8 cellular contexts compared by ENCODE assay signal in the genomic region with DNA sequence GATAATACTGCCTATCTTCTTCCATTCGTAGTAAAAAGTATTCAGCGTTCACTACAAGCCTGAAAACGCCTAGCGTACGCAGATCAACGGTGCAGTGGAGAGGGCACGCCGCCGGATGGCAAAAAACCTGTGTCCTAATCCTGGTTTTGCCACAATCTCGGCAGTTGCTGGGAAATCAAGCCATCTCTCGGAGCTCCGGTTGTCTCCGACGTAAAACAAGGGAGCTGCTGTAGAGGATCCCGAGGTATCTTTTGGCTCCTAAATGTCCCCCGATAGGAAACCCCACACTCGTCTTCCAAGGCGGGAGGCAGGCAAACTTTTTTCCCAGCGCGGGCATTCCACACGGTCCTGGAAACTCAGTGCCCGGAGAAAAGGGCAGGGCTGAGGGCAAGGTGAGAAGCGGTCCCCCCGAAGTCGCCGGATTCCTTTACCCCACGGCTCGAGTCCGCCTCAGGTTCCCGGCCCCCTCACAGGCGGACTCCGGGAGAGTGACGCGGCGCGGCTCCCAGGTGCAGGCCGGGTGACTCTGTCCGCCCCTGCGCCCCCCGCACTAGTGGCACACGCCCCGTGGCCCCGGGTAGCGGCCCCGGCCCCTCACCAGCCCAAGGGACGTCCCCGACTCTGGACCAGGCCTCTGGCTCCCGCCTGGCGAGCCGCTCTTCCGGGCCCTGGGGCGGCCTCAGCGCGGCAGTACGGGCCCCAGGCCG. TPM values are rescaled to one million over a fixed set of nuclear protein-coding genes. Genes with fewer than 3 reads are reported as not detected.
DNase-seq lines count a peak whose midpoint lies in the region; ATAC-seq and TF ChIP-seq lines count a peak whose summit lies in the region.

No MANE protein-coding gene starts in this region.

- no peak for TF ChIP-seq CTCF in GM13976 (IDR thresholded peaks at IDR 0.05; ENCODE audit: borderline replicate concordance, control extremely low read depth, extremely low read depth, insufficient read depth, missing control alignments)
- no peak for TF ChIP-seq CTCF in SU-DHL-6 (IDR thresholded peaks at IDR 0.05; ENCODE audit: insufficient read depth, low read length, poor library complexity, severe bottlenecking)
- peak in 4 of 7 experiments; percentile 22 to 36 (median 26) for TF ChIP-seq CTCF in body of pancreas (IDR thresholded peaks at IDR 0.05)

- H3K4me2 ChIP-seq in SU-DHL-6 (ENCODE audit: low read depth, low read length, poor library complexity, severe bottlenecking): peak overlapping the region; percentile 76

- H3K9ac ChIP-seq in SU-DHL-6 (ENCODE audit: low read length): peak overlapping the region; percentile 89

- TF ChIP-seq POLR2A in body of pancreas (IDR thresholded peaks at IDR 0.05): no peak

- 0 to 1% methylated on average over 13 to 40 of the region's 56 CpGs for WGBS in body of pancreas, 2 donors

- H3K4me1 ChIP-seq in body of pancreas: peaks cover 36% of the 10 kb centered on the region

- no peaks in the 10 kb centered on the region for H4K20me1 ChIP-seq in SU-DHL-6 (ENCODE audit: low read depth, low read length)

- DNase-seq in GM13976 (ENCODE audit: low spot score) (peak; percentile 43), body of pancreas (peak; percentile 37 to 54 (median 48)), skeletal muscle cell (ENCODE audit: low read depth) (no peak)

- in situ Hi-C loops in GM13976 (cut with MboI; ENCODE audit: low sequenced_read_pairs, unreplicated experiment): loop anchor here (10.0 kb wide), 1 partner anchor 58 kb away; no protein-coding TSS in a partner anchor

- H3K9me3 ChIP-seq in SU-DHL-6 (ENCODE audit: insufficient read depth, low read length) (no peaks in the 10 kb centered on the region), body of pancreas (no peaks in the 10 kb centered on the region), iPS-18c (ENCODE audit: control insufficient read depth, insufficient read depth, low read length) (peaks cover 4% of the 10 kb centered on the region)

- intact Hi-C loops in body of pancreas (cut with DNase I): loop anchor here (5.0 kb wide), 1 partner anchor 56 kb away; no protein-coding TSS in a partner anchor

- no peaks in the 10 kb centered on the region for H3K27me3 ChIP-seq in SU-DHL-6 (ENCODE audit: low read length)
- no peaks in the 10 kb centered on the region for H3K27me3 ChIP-seq in body of pancreas

- H3K36me3 ChIP-seq in SU-DHL-6 (ENCODE audit: low read length): no peaks in the 10 kb centered on the region
- no peaks in the 10 kb centered on the region for H3K36me3 ChIP-seq in body of pancreas (replicated peaks in 1 of 2; ENCODE audit: insufficient read depth in 1 of 2, low read depth in 2 of 2)

- peak overlapping the region; percentile 94 for H2AFZ ChIP-seq in SU-DHL-6 (ENCODE audit: low read depth, low read length, severe bottlenecking)

- H3F3A ChIP-seq in SU-DHL-6 (ENCODE audit: insufficient read depth): no peaks in the 10 kb centered on the region; the same call in 1 of the 2 replicates

- peak overlapping the region; percentile 80 for H3K4me3 ChIP-seq in SU-DHL-6 (ENCODE audit: insufficient read depth, low read length, poor library complexity, severe bottlenecking)
- peak overlapping the region; percentile 62 to 94 for H3K4me3 ChIP-seq in body of pancreas
- peak overlapping the region; percentile 97 for H3K4me3 ChIP-seq in iPS-18c (ENCODE audit: insufficient read depth, low read depth, low read length)
- peak overlapping the region; percentile 88 for H3K4me3 ChIP-seq in skeletal muscle cell (ENCODE audit: low read depth, low read length)

- no peaks in the 10 kb centered on the region for H3K9me2 ChIP-seq in SU-DHL-6 (replicated peaks; ENCODE audit: insufficient read depth, low read length)

- peaks cover 49% of the 10 kb centered on the region for H3K79me2 ChIP-seq in SU-DHL-6 (ENCODE audit: insufficient read depth, low read length)

- ATAC-seq in HG03108 (IDR thresholded peaks at IDR 0.05; ENCODE audit: unreplicated experiment): peak; percentile 35
- peak; percentile 23 for ATAC-seq in body of pancreas
- no peak for ATAC-seq in GM21825 (IDR thresholded peaks at IDR 0.05; ENCODE audit: unreplicated experiment)
- no peak for ATAC-seq in GM19035 (IDR thresholded peaks at IDR 0.05; ENCODE audit: unreplicated experiment)

- peak overlapping the region; percentile 79 for H3K27ac ChIP-seq in SU-DHL-6 (ENCODE audit: low read depth, low read length)
- H3K27ac ChIP-seq in body of pancreas: peak overlapping the region; percentile 93 to 96 (median 94)

RNA-seq across cellular contexts. Expression of a gene that starts 0.6 kb away (rescaled TPM):
- total RNA-seq in body of pancreas: 10 to 100 TPM; 13.8 to 19.5 TPM

RNA-seq across cellular contexts. Expression of a gene that starts 19.7 kb away (rescaled TPM):
- total RNA-seq in body of pancreas: under 1 TPM; 0.26 to 0.66 TPM

Comparison
In these comparisons a context has a peak if more than half of its experiments do, and no peak if none do; other contexts are left out.
1. CTCF ChIP-seq: peak in body of pancreas (4 of 7); none in GM13976 (single experiment) and SU-DHL-6 (single experiment).
2. ATAC-seq: peak in HG03108 (single experiment) and body of pancreas (single experiment); none in GM21825 (single experiment) and GM19035 (single experiment).
3. Peak in every context shown above with its lines, with median percentiles within 50 percentile points of each other: H3K4me3 ChIP-seq.